ENCODE assay signal across 20 cellular contexts in genomic region chr12:117524806-117525205, GRCh38.
"Had no signal": no experiment of that assay in that cellular context is flagged by ENCODE, and none has a peak within 500 bp of the region (broad histone marks: within the 10 kb centered on the region; RNA-seq: fewer than 3 reads in every experiment).

No MANE protein-coding gene starts in this region.

- DNase-seq: cerebellar nuclear complex; effector CD8-positive, alpha-beta T cell; effector memory CD8-positive, alpha-beta T cell; foreskin keratinocyte; heart left ventricle; hypothalamus; immature natural killer cell; islet precursor cell; kidney; kidney glomerular epithelial cell; left colon; left lung; left ventricle myocardium superior; lower lobe of right lung; mesenchymal stem cell; mucosa of descending colon had no signal

- H3K4me3 ChIP-seq: coronary artery, esophagus muscularis mucosa, gastroesophageal sphincter, heart left ventricle, hepatocyte, left lung, lower lobe of right lung, mucosa of descending colon had no signal

- H3K36me3 ChIP-seq: esophagus muscularis mucosa, gastroesophageal sphincter, heart left ventricle, left lung, lower lobe of right lung had no signal

- H3K27ac ChIP-seq: coronary artery, esophagus muscularis mucosa, foreskin keratinocyte, gastroesophageal sphincter, heart left ventricle, hepatocyte, left lung, lower lobe of right lung had no signal

- H3K79me2 ChIP-seq: hepatocyte had no signal

- H3K9me3 ChIP-seq: left lung, lower lobe of right lung, mucosa of descending colon had no signal

- H3K4me1 ChIP-seq: esophagus muscularis mucosa, foreskin keratinocyte, gastroesophageal sphincter, lower lobe of right lung had no signal

- H2AFZ ChIP-seq: hepatocyte had no signal

- H3K27me3 ChIP-seq: foreskin keratinocyte, hepatocyte had no signal

- H3K4me2 ChIP-seq: hepatocyte had no signal

- ATAC-seq: effector memory CD8-positive, alpha-beta T cell; foreskin keratinocyte; gastroesophageal sphincter; heart left ventricle; left colon; left lung; left ventricle myocardium superior; lower lobe of right lung; mucosa of descending colon had no signal
